ENCODE assay signal across 19 cellular contexts in genomic region chr2:65530547-65531320, GRCh38.
DNase-seq lines count a peak whose midpoint lies in the region; TF ChIP-seq lines count a peak whose summit lies in the region.
"Had no signal": no experiment of that assay in that cellular context is flagged by ENCODE, and none has a peak within 500 bp of the region (broad histone marks: within the 10 kb centered on the region; RNA-seq: fewer than 3 reads in every experiment).

No MANE protein-coding gene starts in this region.

- H3K27ac ChIP-seq in GM23248, result peak overlapping the region; percentile 32; the same call in 1 of the 2 replicates
- H3K27ac ChIP-seq in fibroblast of lung (ENCODE audit: insufficient read depth, low read length), result no peak overlapping the region
- H3K27ac ChIP-seq: left ventricle myocardium inferior, neutrophil, right atrium auricular region had no signal

- H3K9me3 ChIP-seq in GM23248 (ENCODE audit: low read depth) (no peaks in the 10 kb centered on the region), fibroblast of lung (ENCODE audit: control insufficient read depth, insufficient read depth, low read depth, low read length) (no peaks in the 10 kb centered on the region)
- H3K9me3 ChIP-seq: left ventricle myocardium inferior, neutrophil, right atrium auricular region had no signal

- peaks cover 14% of the 10 kb centered on the region for H3F3A ChIP-seq in GM23248 (ENCODE audit: insufficient read depth)

- H2AFZ ChIP-seq in GM23248, result 0 out of 2 replicates have a peak overlapping the region, but pooled peaks have one; percentile 25
- H2AFZ ChIP-seq in fibroblast of lung (ENCODE audit: low read length), result no peak overlapping the region

- peak overlapping the region; percentile 24 for H3K4me2 ChIP-seq in GM23248 (ENCODE audit: unreplicated experiment)
- no peak overlapping the region for H3K4me2 ChIP-seq in fibroblast of lung (ENCODE audit: extremely low read depth, insufficient read depth, low read length)

- WGBS in GM23248 (ENCODE audit: low coverage in 1 of 2, low lambda C conversion rate in 2 of 2, missing lambda C conversion rate in 2 of 2), 2 experiments, result 77 to 79% methylated on average over 5 of the region's 5 CpGs

- no peak overlapping the region for H3K9ac ChIP-seq in GM23248
- no peak overlapping the region for H3K9ac ChIP-seq in fibroblast of lung (ENCODE audit: insufficient read depth, low read length)

- H3K9me2 ChIP-seq in GM23248 (ENCODE audit: insufficient read depth), result no peaks in the 10 kb centered on the region

- H4K20me1 ChIP-seq in GM23248 (ENCODE audit: insufficient read depth) (no peaks in the 10 kb centered on the region), fibroblast of lung (ENCODE audit: control insufficient read depth, extremely low read depth, insufficient read depth, low read length) (no peaks in the 10 kb centered on the region)

- TF ChIP-seq CTCF in fibroblast of lung (conservative IDR thresholded peaks at IDR 0.05 in 1 of 2, IDR thresholded peaks at IDR 0.05 in 1 of 2; ENCODE audit: low read depth in 1 of 2, low read length in 2 of 2), result no peak

- H3K27me3 ChIP-seq in GM23248 (replicated peaks; ENCODE audit: insufficient read depth), result no peaks in the 10 kb centered on the region
- no peaks in the 10 kb centered on the region for H3K27me3 ChIP-seq in fibroblast of lung (ENCODE audit: control insufficient read depth, insufficient read depth, low read length)
- H3K27me3 ChIP-seq: neutrophil, right atrium auricular region had no signal

- DNase-seq in AG08395 (ENCODE audit: low spot score), result peak; percentile 80
- DNase-seq in GM23248, result peak; percentile 87
- peak; percentile 39 for DNase-seq in T1000 (lab: John Stamatoyannopoulos, UW)
- peak; percentile 54 to 65 for DNase-seq in fibroblast of lung (ENCODE audit: low read depth in 2 of 2)
- no peak for DNase-seq in middle frontal gyrus (ENCODE audit: extremely low spot score, low spot score)
- DNase-seq in NCI-H2081 treated with DMSO at 0.1 percent for 48 hours (lab: John Stamatoyannopoulos, UW), result no peak
- DNase-seq in HPDE6-E6E7 (ENCODE audit: extremely low spot score), result no peak
- no peak for DNase-seq in NCI-H2081 (lab: John Stamatoyannopoulos, UW)
- DNase-seq: activated CD4-positive, alpha-beta T cell treated with anti-CD3 and anti-CD28 coated beads, Interleukin-2, amount 10 ng/mL, durations not matched to agents 24 days and 14 days; activated naive CD4-positive, alpha-beta T cell; CD8-positive, alpha-beta memory T cell; left ventricle myocardium inferior; NCI-H1694; NCI-H446; NK-92 treated with Interleukin-12 subunit alpha and Interleukin-12 subunit beta, amount 100 ng/mL, for 24 hours; stimulated activated naive CD4-positive, alpha-beta T cell treated with Interleukin-2 at 50 U/mL for 16 hours had no signal

- H3K4me3 ChIP-seq in GM23248 (no peak overlapping the region), fibroblast of lung (replicated peaks in 1 of 4; ENCODE audit: control extremely low read depth in 1 of 4, insufficient read depth in 1 of 4, low read depth in 3 of 4, low read length in 4 of 4) (no peak overlapping the region)
- H3K4me3 ChIP-seq: GM12878, left ventricle myocardium inferior, right atrium auricular region had no signal

- H3K36me3 ChIP-seq in GM23248 (ENCODE audit: low read depth) (no peaks in the 10 kb centered on the region), fibroblast of lung (ENCODE audit: control insufficient read depth, insufficient read depth, low read length) (no peaks in the 10 kb centered on the region)
- H3K36me3 ChIP-seq: left ventricle myocardium inferior, neutrophil, right atrium auricular region had no signal

- in situ Hi-C loops in GM23248 (cut with MboI), result no loop called here

- H3K4me1 ChIP-seq in GM23248 (ENCODE audit: insufficient read depth), result peaks cover 16% of the 10 kb centered on the region
- H3K4me1 ChIP-seq in fibroblast of lung (ENCODE audit: control insufficient read depth, extremely low read depth, insufficient read depth, low read length), result peaks cover 3% of the 10 kb centered on the region
- H3K4me1 ChIP-seq: left ventricle myocardium inferior, right atrium auricular region had no signal

- H3K79me2 ChIP-seq in GM23248 (ENCODE audit: insufficient read depth) (no peaks in the 10 kb centered on the region), fibroblast of lung (ENCODE audit: control insufficient read depth, insufficient read depth, low read length) (no peaks in the 10 kb centered on the region)

Comparison
In these comparisons a context has a peak if more than half of its experiments do, and no peak if none do; other contexts are left out.
1. DNase-seq: peak in AG08395 (single experiment), GM23248 (single experiment), T1000 (single experiment) and fibroblast of lung (2 of 2); none in middle frontal gyrus (single experiment), NCI-H2081 treated with DMSO at 0.1 percent for 48 hours (single experiment), HPDE6-E6E7 (single experiment) and NCI-H2081 (0 of 2).